In genomic region chr1:34781071-34781843, GRCh38 we compare ENCODE assay signal across 10 cellular contexts. TPM values are rescaled to one million over a fixed set of nuclear protein-coding genes. Genes with fewer than 3 reads are reported as not detected.
A peak's percentile ranks its signal among the peaks of the same experiment; 100 is the strongest.
DNase-seq lines count a peak whose midpoint lies in the region; ATAC-seq, FAIRE-seq and TF ChIP-seq lines count a peak whose summit lies in the region.
"Had no signal": no experiment of that assay in that cellular context is flagged by ENCODE, and none has a peak within 500 bp of the region (broad histone marks: within the 10 kb centered on the region; RNA-seq: fewer than 3 reads in every experiment).

GJB3 (plus strand) TSS chr1:34781214; CDS start chr1:34784763, 3,549 bp downstream.

- H3K9me3 Mint-ChIP-seq in astrocyte (ENCODE audit: unreplicated experiment) = no peaks in the 10 kb centered on the region

- peaks cover 3% of the 10 kb centered on the region for H3K4me1 Mint-ChIP-seq in astrocyte (ENCODE audit: low read depth, unreplicated experiment)

- H3K27me3 ChIP-seq in astrocyte (ENCODE audit: insufficient read depth, low read length) (peaks cover 27% of the 10 kb centered on the region), left lung (peaks cover 19 to 66% of the 10 kb centered on the region in 2 donors), thoracic aorta (replicated peaks; ENCODE audit: insufficient read depth) (no peaks in the 10 kb centered on the region)

- TF ChIP-seq POLR2A in GM18505 (IDR thresholded peaks at IDR 0.05; ENCODE audit: borderline replicate concordance, extremely low read depth, insufficient read depth, insufficient read length) = no peak

- no peak within 1 kb of the TSS for H3K4me3 Mint-ChIP-seq in astrocyte (ENCODE audit: unreplicated experiment)

- TF ChIP-seq CTCF in astrocyte (IDR thresholded peaks at IDR 0.05; ENCODE audit: insufficient read depth, low read depth, low read length) (no peak), left lung (IDR thresholded peaks at IDR 0.05) (no peak), thoracic aorta (IDR thresholded peaks at IDR 0.05) (no peak)

- ATAC-seq in left lung (peak; percentile 65), thoracic aorta (ENCODE audit: insufficient number of reproducible peaks, low FRiP score, low read depth) (no peak), GM18505 (IDR thresholded peaks at IDR 0.05; ENCODE audit: unreplicated experiment) (no peak)

- H3K27ac ChIP-seq in astrocyte (ENCODE audit: low read depth, low read length) (no peak within 1 kb of the TSS), left lung (no peak within 1 kb of the TSS), thoracic aorta (no peak within 1 kb of the TSS)
- H3K27ac ChIP-seq: BLaER1 had no signal

- H3K79me2 ChIP-seq in astrocyte (ENCODE audit: insufficient read depth, low read length) = no peaks in the 10 kb centered on the region

- peak within 1 kb of the TSS; percentile 61 for H2AFZ ChIP-seq in astrocyte (ENCODE audit: low read depth, low read length)

- peaks cover 64% of the 10 kb centered on the region for H3K27me3 Mint-ChIP-seq in astrocyte (ENCODE audit: low read depth, unreplicated experiment)

- no peaks in the 10 kb centered on the region for H3K9me3 ChIP-seq in astrocyte (ENCODE audit: insufficient read depth, low read depth, low read length)
- H3K9me3 ChIP-seq in left lung = no peaks in the 10 kb centered on the region
- no peaks in the 10 kb centered on the region for H3K9me3 ChIP-seq in thoracic aorta
- H3K9me3 ChIP-seq: BLaER1 had no signal

- H3K4me1 ChIP-seq in astrocyte (ENCODE audit: insufficient read depth, low read length) (peaks cover 12% of the 10 kb centered on the region), left lung (peaks cover 0 to 4% of the 10 kb centered on the region in 2 donors), thoracic aorta (ENCODE audit: control insufficient read depth in 1 of 2, low read depth in 2 of 2) (peaks cover 4 to 17% of the 10 kb centered on the region in 2 donors)
- H3K4me1 ChIP-seq: BLaER1 had no signal

- peak within 1 kb of the TSS; percentile 80 for H3K4me2 ChIP-seq in astrocyte (ENCODE audit: low read length)
- H3K4me2 ChIP-seq: BLaER1 had no signal

- H4K20me1 ChIP-seq in astrocyte (ENCODE audit: insufficient read depth, low read length) = no peaks in the 10 kb centered on the region
- H4K20me1 ChIP-seq: BLaER1 had no signal

- intact Hi-C loops in left lung (cut with DNase I) = no loop called here

- no peak for FAIRE-seq in astrocyte (lab: Jason Lieb, UNC)

- H3K4me3 ChIP-seq in astrocyte (ENCODE audit: insufficient read depth, low read depth, low read length) = peak within 1 kb of the TSS; percentile 23
- H3K4me3 ChIP-seq in left lung = peak within 1 kb of the TSS; percentile 16 to 26
- H3K4me3 ChIP-seq in thoracic aorta = peak within 1 kb of the TSS; percentile 67
- H3K4me3 ChIP-seq: BLaER1 had no signal

- H3K27ac Mint-ChIP-seq in astrocyte (ENCODE audit: unreplicated experiment) = no peak within 1 kb of the TSS

- H3K36me3 Mint-ChIP-seq in astrocyte (ENCODE audit: low read depth, unreplicated experiment) = no peaks in the 10 kb centered on the region

- DNase-seq in NCI-H82 (lab: John Stamatoyannopoulos, UW) (peak; percentile 38), NCI-H82 treated with DMSO at 0.1 percent for 48 hours (lab: John Stamatoyannopoulos, UW; ENCODE audit: unreplicated experiment) (no peak), astrocyte (ENCODE audit: low read depth) (no peak), left lung (peak; percentile 29 to 79), thoracic aorta (ENCODE audit: low spot score) (no peak), GM19240 (ENCODE audit: insufficient read length, low spot score) (no peak), DMS153 treated with DMSO at 0.1 percent for 48 hours (lab: John Stamatoyannopoulos, UW; ENCODE audit: unreplicated experiment) (no peak)
- DNase-seq: left cardiac atrium had no signal

- no peak within 1 kb of the TSS for H3K9ac ChIP-seq in astrocyte (ENCODE audit: low read length)
- H3K9ac ChIP-seq: BLaER1 had no signal

- H3K36me3 ChIP-seq in astrocyte (ENCODE audit: insufficient read depth, low read length) = no peaks in the 10 kb centered on the region
- H3K36me3 ChIP-seq in left lung = no peaks in the 10 kb centered on the region
- H3K36me3 ChIP-seq in thoracic aorta = no peaks in the 10 kb centered on the region
- H3K36me3 ChIP-seq: BLaER1 had no signal

RNA-seq across cellular contexts. Expression of gene GJB3, which starts in this region (rescaled TPM):
- 0.32 TPM in 1 of 2 replicates, not detected in the other for total RNA-seq in astrocyte
- total RNA-seq in left lung = 1 to 10 TPM in 1 of 2 donors, under 1 TPM in 1; 0.68 to 2.0 TPM
- total RNA-seq in thoracic aorta = under 1 TPM; 0.28 to 0.54 TPM
- total RNA-seq: left cardiac atrium had no signal

Comparison
In these comparisons a context has a peak if more than half of its experiments do, and no peak if none do; other contexts are left out.
1. DNase-seq: peak in NCI-H82 (single experiment) and left lung (2 of 2); none in NCI-H82 treated with DMSO at 0.1 percent for 48 hours (single experiment), astrocyte (single experiment), thoracic aorta (single experiment), GM19240 (single experiment) and DMS153 treated with DMSO at 0.1 percent for 48 hours (single experiment).
2. Peak in every context shown above with its lines, with median percentiles within 50 percentile points of each other: H3K4me3 ChIP-seq.